8 cellular contexts compared by ENCODE assay signal in genomic region chr20:49320460-49320859, GRCh38. TPM values are rescaled to one million over a fixed set of nuclear protein-coding genes. Genes with fewer than 3 reads are reported as not detected.
DNase-seq lines count a peak whose midpoint lies in the region; ATAC-seq, FAIRE-seq and TF ChIP-seq lines count a peak whose summit lies in the region.

No MANE protein-coding gene starts in this region.

- intact Hi-C loops in GM12878 (cut with micrococcal nuclease; ENCODE audit: unreplicated experiment): no loop called here
- intact Hi-C loops in lower lobe of right lung (cut with DNase I): no loop called here
- intact Hi-C loops in heart left ventricle (cut with DNase I): no loop called here

- no peaks in the 10 kb centered on the region for H4K20me1 ChIP-seq in GM12878 (ENCODE audit: control insufficient read depth, insufficient read depth)

- no peak for FAIRE-seq in GM12878 (lab: Jason Lieb, UNC)

- H3K36me3 ChIP-seq in GM12878 (ENCODE audit: control insufficient read depth in 2 of 2, insufficient read depth in 2 of 2, low read length in 1 of 2) (no peaks in the 10 kb centered on the region), lower lobe of right lung (no peaks in the 10 kb centered on the region), heart left ventricle (no peaks in the 10 kb centered on the region)

- H3K4me1 ChIP-seq in GM12878 (ENCODE audit: control insufficient read depth, insufficient read depth, low read length) (no peaks in the 10 kb centered on the region), lower lobe of right lung (peaks cover 23% of the 10 kb centered on the region), heart left ventricle (peaks cover 4 to 27% (median 13%) of the 10 kb centered on the region in 12 donors)

- SMC1A ChIA-PET in GM12878 (lab: Charles Lee; ENCODE audit: uncharacterized antibody, unreplicated experiment): interaction anchor here (1.5 to 1.7 kb wide), 2 partner anchors 31 to 38 kb away, joined by 3 to 6 read pairs; no protein-coding TSS in a partner anchor

- no peak; the same call in 2 of the 3 replicates for ATAC-seq in GM12878
- no peak for ATAC-seq in lower lobe of right lung
- no peak for ATAC-seq in heart left ventricle
- no peak for ATAC-seq in GM18517 (IDR thresholded peaks at IDR 0.05; ENCODE audit: unreplicated experiment)

- H3K27me3 ChIP-seq in GM12878 (replicated peaks in 1 of 2; ENCODE audit: control insufficient read depth in 2 of 2, insufficient read depth in 2 of 2, low read length in 1 of 2) (peaks cover 11 to 24% of the 10 kb centered on the region in 2 experiments), lower lobe of right lung (ENCODE audit: low read depth) (peaks cover 57% of the 10 kb centered on the region), heart left ventricle (peaks cover 16 to 67% (median 43%) of the 10 kb centered on the region in 9 donors)

- H3K4me2 ChIP-seq in GM12878 (ENCODE audit: control insufficient read depth, insufficient read depth): no peak overlapping the region

- no peak overlapping the region for H2AFZ ChIP-seq in GM12878 (ENCODE audit: control insufficient read depth, low read depth, low read length)

- in situ Hi-C loops in GM12878 (cut with MboI): no loop called here

- TF ChIP-seq CTCF in GM12878 (IDR thresholded peaks at IDR 0.05 in 2 of 3, conservative IDR thresholded peaks at IDR 0.05 in 1 of 3; ENCODE audit: control insufficient read depth in 2 of 3, extremely low read depth in 1 of 3, insufficient read depth in 1 of 3, low read depth in 3 of 3, low read length in 3 of 3): 0 out of 6 replicates have a peak, but pooled peaks of 1 of the 3 experiments have one; percentile 11
- TF ChIP-seq CTCF in lower lobe of right lung (IDR thresholded peaks at IDR 0.05): peak; percentile 15
- TF ChIP-seq CTCF in heart left ventricle (IDR thresholded peaks at IDR 0.05): peak in 3 of 12 donors; percentile 17 to 33 (median 30)

- POLR2A ChIA-PET in GM12878 (lab: Charles Lee): no interaction called here

- TF ChIP-seq EP300 in GM12878 (IDR thresholded peaks at IDR 0.05; ENCODE audit: borderline replicate concordance in 1 of 2, control insufficient read depth in 1 of 2, low read depth in 2 of 2, low read length in 2 of 2): no peak

- H3K9me3 ChIP-seq in GM12878 (replicated peaks; ENCODE audit: control insufficient read depth, insufficient read depth, low read length): no peaks in the 10 kb centered on the region; the same call in 2 of the 3 replicates
- H3K9me3 ChIP-seq in lower lobe of right lung: no peaks in the 10 kb centered on the region
- no peaks in the 10 kb centered on the region for H3K9me3 ChIP-seq in heart left ventricle

- BruUV-seq in GM12878 (replicated peaks; lab: Mats Ljungman, UMichigan): no TSS peak

- H3K79me2 ChIP-seq in GM12878 (ENCODE audit: control insufficient read depth, insufficient read depth, low read length): no peaks in the 10 kb centered on the region

- RAD21 ChIA-PET in GM12878 (lab: Charles Lee; ENCODE audit: unreplicated experiment): interaction anchor here (1.0 to 1.4 kb wide), 2 partner anchors 12 to 74 kb away, joined by 3 read pairs; no protein-coding TSS in a partner anchor

- CTCF ChIA-PET in GM12878 (lab: Yijun Ruan, JAX): interaction anchor here (0.8 to 5.1 kb wide), 3 partner anchors 10 to 75 kb away, joined by 3 to 46 read pairs (median 4); no protein-coding TSS in a partner anchor

- WGBS in GM12878 (ENCODE audit: insufficient coverage, insufficient replicate concordance, low lambda C conversion rate, missing lambda C conversion rate): 0% methylated on average over 1 of the region's 1 CpG
- WGBS in heart left ventricle, 4 donors: 0% methylated on average over 1 of the region's 1 CpG

- DNase-seq in DMS114 treated with DMSO at 0.1 percent for 48 hours (lab: John Stamatoyannopoulos, UW; ENCODE audit: unreplicated experiment) (peak; percentile 92), LHCN-M2 (ENCODE audit: low read depth) (peak; percentile 54), GM12878 (ENCODE audit: low read depth, low spot score) (no peak), lower lobe of right lung (no peak), NCI-H2029 treated with DMSO at 0.1 percent for 48 hours (lab: John Stamatoyannopoulos, UW) (no peak), heart left ventricle (no peak)
- DNase-seq in activated T-cell treated with anti-CD3 and anti-CD28 coated beads, Interleukin-2, amount 50 U/mL, for 48 hours: no peak

- H3K4me3 ChIP-seq in GM12878 (no peak overlapping the region), lower lobe of right lung (no peak overlapping the region), heart left ventricle (no peak overlapping the region)

- no peak overlapping the region for H3K27ac ChIP-seq in GM12878 (ENCODE audit: control insufficient read depth, insufficient read depth)
- H3K27ac ChIP-seq in lower lobe of right lung: no peak overlapping the region
- no peak overlapping the region for H3K27ac ChIP-seq in heart left ventricle

- no peak overlapping the region for H3K9ac ChIP-seq in GM12878 (ENCODE audit: control insufficient read depth, insufficient read depth, low read length)

- 0 out of 2 replicates have a peak, but pooled peaks have one; percentile 1 for TF ChIP-seq RAD21 in GM12878 (IDR thresholded peaks at IDR 0.05; ENCODE audit: insufficient read depth, low read depth, low read length)

- TF ChIP-seq POLR2A in GM12878 (IDR thresholded peaks at IDR 0.05; ENCODE audit: low read depth, low read length) (no peak), heart left ventricle (IDR thresholded peaks at IDR 0.05) (no peak)

TF ChIP-seq in GM12878, 131 proteins besides CTCF, POLR2A, EP300 and RAD21:
- no peak for TF ChIP-seq POLR2AphosphoS2 (IDR thresholded peaks at IDR 0.05; ENCODE audit: low read depth, low read length)
- no peak for TF ChIP-seq ESRRA (IDR thresholded peaks at IDR 0.05; ENCODE audit: low read length)
- no peak for TF ChIP-seq CHD2 (IDR thresholded peaks at IDR 0.05; ENCODE audit: borderline replicate concordance, low read depth, low read length)
- TF ChIP-seq EED (IDR thresholded peaks at IDR 0.05; ENCODE audit: low read depth): no peak
- TF ChIP-seq ATF7 (IDR thresholded peaks at IDR 0.05; ENCODE audit: low read depth): no peak
- no peak for TF ChIP-seq MTA2 (IDR thresholded peaks at IDR 0.05; ENCODE audit: low read depth)
TF ChIP-seq in GM12878: peak in this region for 0.

RNA-seq across cellular contexts. Expression of gene ZNFX1, which starts 42.6 kb away (rescaled TPM):
- total RNA-seq in LHCN-M2 (2014; rRNA removed) (42.9 and 55.8 TPM in 2 replicates), GM12878 (2014; rRNA removed) (31.5 and 32.1 TPM in 2 replicates), GM12878 (2014; rRNA removed; fragmentation: Illumina TruSeq; extraction: Trizol) (26.3 and 27.8 TPM in 2 replicates), GM12878 (2021) (29.8 and 30.6 TPM in 2 replicates), lower lobe of right lung (53.9 TPM), heart left ventricle (10 to 100 TPM; 18.2 to 55.8 (median 26.8) TPM)
- 29.5 TPM for polyA plus RNA-seq in LHCN-M2 (2012)
- total RNA-seq in GM12878 (2013; cell fraction: nucleolus; rRNA removed): 51.3 and 51.5 TPM in 2 replicates
- polyA plus RNA-seq in GM12878 (2011; ENCODE audit: low read depth): 14.5 TPM
- polyA plus RNA-seq in GM12878 (2011; rRNA removed) (6.9 and 9.1 TPM in 2 replicates), GM12878 (2014; fragmentation: Illumina TruSeq; extraction: Trizol) (26.4 and 28.5 TPM in 2 replicates), GM12878 (2014; fragmentation: Nextera tagmentation; extraction: Ambion mirVana) (10 to 100 TPM in 1 of 2 experiments, 1 to 10 TPM in 1; 7.4 to 14.6 TPM), GM12878 (2014; rRNA removed) (16.4 and 18.2 TPM in 2 replicates), GM12878 (2016; fragmentation: Nextera tagmentation; extraction: Ambion mirVana) (10 to 100 TPM; 24.9 to 27.2 TPM), heart left ventricle (10 to 100 TPM in 1 of 2 donors, 1 to 10 TPM in 1; 6.4 to 16.2 TPM)
- polyA plus RNA-seq in GM12878 (2011; cell fraction: cytosol; rRNA removed): 14.1 and 18.0 TPM in 2 replicates
- polyA plus RNA-seq in GM12878 (2011; cell fraction: nucleus; rRNA removed): 6.9 and 11.6 TPM in 2 replicates
- polyA plus RNA-seq in GM12878 (2012): 16.7 and 17.2 TPM in 2 replicates
- polyA minus RNA-seq in GM12878 (2011; rRNA and poly(A)+ RNA removed): 30.2 and 32.8 TPM in 2 replicates
- polyA minus RNA-seq in GM12878 (2011; cell fraction: cytosol; rRNA and poly(A)+ RNA removed): 14.2 and 16.9 TPM in 2 replicates
- 15.8 and 18.1 TPM in 2 replicates for polyA minus RNA-seq in GM12878 (2011; cell fraction: nucleus; rRNA and poly(A)+ RNA removed)

Comparison
In these comparisons a context has a peak if more than half of its experiments do, and no peak if none do; other contexts are left out.
1. DNase-seq: peak in DMS114 treated with DMSO at 0.1 percent for 48 hours (single experiment) and LHCN-M2 (single experiment); none in GM12878 (single experiment), lower lobe of right lung (single experiment), activated T-cell treated with anti-CD3 and anti-CD28 coated beads, Interleukin-2, amount 50 U/mL, for 48 hours (0 of 2), NCI-H2029 treated with DMSO at 0.1 percent for 48 hours (single experiment) and heart left ventricle (0 of 5).